Comparison of ENCODE assay signal across 8 cellular contexts in the genomic region with DNA sequence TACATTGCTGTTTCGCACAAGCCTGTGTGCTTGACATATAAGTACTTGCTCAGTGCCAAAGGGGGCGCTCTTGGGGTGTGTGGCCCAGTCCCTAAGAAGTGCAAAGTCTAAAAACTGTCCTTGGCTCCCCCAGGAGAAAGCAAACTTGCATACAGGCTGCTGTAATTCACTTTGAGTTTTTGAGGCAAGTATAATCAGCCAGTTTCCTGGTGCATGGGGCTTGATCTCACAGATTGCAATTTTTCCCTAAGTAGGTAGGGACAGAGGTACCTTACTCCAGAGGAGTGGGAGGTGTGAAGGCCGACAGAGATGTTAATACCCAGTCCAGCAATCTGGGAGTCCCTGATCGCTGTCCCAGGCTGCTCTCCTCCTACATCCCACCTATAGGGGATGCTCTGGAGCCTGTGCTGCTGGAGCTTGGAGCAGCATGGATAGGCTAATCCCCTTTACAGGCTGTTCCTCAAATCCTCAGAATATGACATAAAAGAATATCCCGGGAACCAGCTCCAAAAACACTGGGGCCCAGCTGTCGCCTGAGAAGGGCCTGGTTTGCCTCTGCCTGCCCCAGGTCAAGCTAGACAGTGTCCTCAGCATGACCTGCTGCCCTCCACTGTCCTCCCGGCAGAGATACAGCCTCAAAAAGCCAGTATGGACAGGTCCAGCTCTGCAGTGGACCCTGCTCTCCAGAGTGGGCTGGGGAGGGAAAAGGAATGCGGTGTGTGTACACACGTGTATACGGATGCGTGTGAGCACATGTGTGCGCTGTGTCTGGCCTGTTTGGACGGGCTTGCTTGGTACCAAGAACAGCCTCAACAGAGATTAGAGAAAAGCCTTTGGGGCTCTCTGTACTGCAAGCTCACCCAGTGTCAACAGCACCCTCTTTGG.
DNase-seq lines count a peak whose midpoint lies in the region; ATAC-seq and TF ChIP-seq lines count a peak whose summit lies in the region.

No MANE protein-coding gene starts in this region.

- no peak for ATAC-seq in RWPE2 (ENCODE audit: low read depth)
- peak; percentile 20 for ATAC-seq in foreskin keratinocyte
- ATAC-seq in gastrocnemius medialis, result no peak
- ATAC-seq in GM21825 (IDR thresholded peaks at IDR 0.05; ENCODE audit: unreplicated experiment), result no peak

- H3K27me3 ChIP-seq in RWPE2 (ENCODE audit: insufficient read depth, poor library complexity, severe bottlenecking), result no peaks in the 10 kb centered on the region
- no peaks in the 10 kb centered on the region for H3K27me3 ChIP-seq in foreskin keratinocyte
- no peaks in the 10 kb centered on the region for H3K27me3 ChIP-seq in gastrocnemius medialis

- TF ChIP-seq CTCF in RWPE2 (IDR thresholded peaks at IDR 0.05; ENCODE audit: poor library complexity, severe bottlenecking) (peak; percentile 19), foreskin keratinocyte (conservative IDR thresholded peaks at IDR 0.05) (peak; percentile 53), gastrocnemius medialis (IDR thresholded peaks at IDR 0.05 in 4 of 5, conservative IDR thresholded peaks at IDR 0.05 in 1 of 5) (peak in 2 of 5 experiments; percentile 12 to 34)

- TF ChIP-seq POLR2A in gastrocnemius medialis (IDR thresholded peaks at IDR 0.05), result no peak

- intact Hi-C loops in gastrocnemius medialis (cut with DNase I; ENCODE audit: low total_unique reads), result loop anchor here (5.0 kb wide), 3 partner anchors 52 to 102 kb away; no protein-coding TSS in a partner anchor

- in situ Hi-C loops in gastrocnemius medialis (cut with MboI; ENCODE audit: low sequenced_read_pairs in 4 of 4), result loop anchor here in 2 of 4 donors (25.0 kb wide), 1 partner anchor 92 kb away; no protein-coding TSS in a partner anchor

- no peak overlapping the region for H3K4me3 ChIP-seq in RWPE2 (ENCODE audit: severe bottlenecking)
- no peak overlapping the region for H3K4me3 ChIP-seq in gastrocnemius medialis

- H3K9me3 ChIP-seq in RWPE2 (ENCODE audit: severe bottlenecking), result no peaks in the 10 kb centered on the region
- no peaks in the 10 kb centered on the region for H3K9me3 ChIP-seq in gastrocnemius medialis

- H3K36me3 ChIP-seq in RWPE2 (ENCODE audit: low read depth) (no peaks in the 10 kb centered on the region), gastrocnemius medialis (no peaks in the 10 kb centered on the region)

- H3K4me1 ChIP-seq in RWPE2 (ENCODE audit: insufficient read depth, poor library complexity, severe bottlenecking) (peaks cover 24% of the 10 kb centered on the region), foreskin keratinocyte (peaks cover 16% of the 10 kb centered on the region), gastrocnemius medialis (peaks cover 59 to 65% of the 10 kb centered on the region in 2 donors)

- H3K27ac ChIP-seq in RWPE2 (ENCODE audit: poor library complexity, severe bottlenecking) (no peak overlapping the region), foreskin keratinocyte (no peak overlapping the region), gastrocnemius medialis (peak overlapping the region; percentile 67 to 81 (median 74))

- DNase-seq in SKM-1 treated with dmso at 0.1 percent for 144 hours (lab: John Stamatoyannopoulos, UW; ENCODE audit: unreplicated experiment), result peak; percentile 8
- no peak for DNase-seq in SKM-1 (lab: John Stamatoyannopoulos, UW; ENCODE audit: unreplicated experiment)
- no peak for DNase-seq in RWPE2 (ENCODE audit: low spot score)
- no peak for DNase-seq in foreskin keratinocyte
- DNase-seq in gastrocnemius medialis, result no peak
- DNase-seq in stimulated activated CD4-positive, alpha-beta T cell treated with anti-CD3 and anti-CD28 coated beads, Interleukin-4, amount 100 ng/mL, for 24 hours, result no peak
- no peak for DNase-seq in Ammon's horn (ENCODE audit: low spot score)

Comparison
In these comparisons a context has a peak if more than half of its experiments do, and no peak if none do; other contexts are left out.
1. H3K27ac ChIP-seq: peak in gastrocnemius medialis (4 of 4); none in RWPE2 (single experiment) and foreskin keratinocyte (single experiment).